8 cellular contexts compared by ENCODE assay signal in the genomic region with DNA sequence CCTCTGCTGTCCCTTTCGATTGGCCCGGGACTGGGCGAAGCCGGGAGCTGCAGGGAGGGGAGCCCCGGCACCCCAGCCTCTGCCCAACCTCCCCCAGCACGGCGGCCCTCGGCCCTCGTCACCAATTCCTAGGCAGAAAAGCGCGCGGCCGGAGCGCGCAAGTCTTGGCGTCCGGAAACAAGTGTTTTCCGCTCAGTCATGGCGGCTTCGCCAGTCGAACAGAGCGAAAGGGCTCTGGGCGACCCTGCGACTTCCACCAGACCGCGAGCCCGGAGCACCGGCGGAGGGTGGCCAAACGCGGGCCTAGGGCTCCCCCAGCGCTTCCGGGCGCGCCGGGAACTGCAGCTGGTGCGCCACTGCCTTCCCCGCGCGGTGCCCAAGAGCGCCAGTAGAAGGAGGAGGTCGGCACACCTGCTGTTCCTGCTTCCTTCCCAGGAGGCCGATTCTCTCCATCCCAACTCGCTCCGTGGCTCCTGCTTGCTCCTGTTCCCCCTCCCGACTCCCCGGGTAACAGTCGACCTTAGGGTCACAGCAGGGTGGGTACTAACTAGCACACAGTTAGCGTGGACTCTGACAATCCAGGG.
DNase-seq lines count a peak whose midpoint lies in the region; ATAC-seq and TF ChIP-seq lines count a peak whose summit lies in the region.

No MANE protein-coding gene starts in this region.

- peaks cover 13 to 19% (median 15%) of the 10 kb centered on the region in 3 donors for H3K4me1 ChIP-seq in skeletal muscle tissue (ENCODE audit: control insufficient read depth in 3 of 3, insufficient read depth in 3 of 3, low read length in 3 of 3)

- H3K4me1 Mint-ChIP-seq in activated T-cell treated with anti-CD3 and anti-CD28 coated beads, Interleukin-2, amount 50 U/mL, for 72 hours (ENCODE audit: low read depth), result no peaks in the 10 kb centered on the region
- peaks cover 1% of the 10 kb centered on the region for H3K4me1 Mint-ChIP-seq in activated T-cell treated with anti-CD3 and anti-CD28 coated beads, Interleukin-2, amount 50 U/mL, for 24 hours (ENCODE audit: low read depth)
- peaks cover 19% of the 10 kb centered on the region for H3K4me1 Mint-ChIP-seq in brain

- H3K27me3 ChIP-seq in skeletal muscle tissue (ENCODE audit: control insufficient read depth in 3 of 3, insufficient read depth in 3 of 3, low read length in 3 of 3), result peaks cover 18 to 41% (median 23%) of the 10 kb centered on the region in 3 donors

- H3K27me3 Mint-ChIP-seq in activated T-cell treated with anti-CD3 and anti-CD28 coated beads, Interleukin-2, amount 50 U/mL, for 72 hours (ENCODE audit: low read depth), result peaks cover 10% of the 10 kb centered on the region
- H3K27me3 Mint-ChIP-seq in activated T-cell treated with anti-CD3 and anti-CD28 coated beads, Interleukin-2, amount 50 U/mL, for 24 hours, result peaks cover 34% of the 10 kb centered on the region
- peaks cover 37% of the 10 kb centered on the region for H3K27me3 Mint-ChIP-seq in brain

- no peaks in the 10 kb centered on the region for H3K36me3 ChIP-seq in skeletal muscle tissue (ENCODE audit: control insufficient read depth in 3 of 3, insufficient read depth in 3 of 3, low read length in 3 of 3)

- no peak overlapping the region for H3K27ac Mint-ChIP-seq in activated T-cell treated with anti-CD3 and anti-CD28 coated beads, Interleukin-2, amount 50 U/mL, for 72 hours
- H3K27ac Mint-ChIP-seq in activated T-cell treated with anti-CD3 and anti-CD28 coated beads, Interleukin-2, amount 50 U/mL, for 24 hours, result no peak overlapping the region
- H3K27ac Mint-ChIP-seq in brain, result peak overlapping the region in 4 of 5 experiments; percentile 25 to 67 (median 50)

- peaks cover 2 to 3% of the 10 kb centered on the region in 2 donors for H3K36me3 Mint-ChIP-seq in activated T-cell treated with anti-CD3 and anti-CD28 coated beads, Interleukin-2, amount 50 U/mL, for 72 hours (ENCODE audit: insufficient read depth in 2 of 2)
- no peaks in the 10 kb centered on the region for H3K36me3 Mint-ChIP-seq in activated T-cell treated with anti-CD3 and anti-CD28 coated beads, Interleukin-2, amount 50 U/mL, for 24 hours (ENCODE audit: low read depth)
- no peaks in the 10 kb centered on the region for H3K36me3 Mint-ChIP-seq in brain

- peak; percentile 13 to 28 for DNase-seq in activated T-cell treated with anti-CD3 and anti-CD28 coated beads, Interleukin-2, amount 50 U/mL, for 72 hours
- DNase-seq in activated T-cell treated with anti-CD3 and anti-CD28 coated beads, Interleukin-2, amount 50 U/mL, for 24 hours, result no peak
- DNase-seq in NCI-H2227 treated with DMSO at 0.1 percent for 48 hours (lab: John Stamatoyannopoulos, UW) (peak; percentile 16), iPS-NIHi7 (ENCODE audit: extremely low spot score) (peak; percentile 82), cortex of kidney (lab: John Stamatoyannopoulos, UW) (no peak)

- H3K9ac ChIP-seq in skeletal muscle tissue (ENCODE audit: low read depth in 1 of 3, low read length in 3 of 3), result peak overlapping the region in 1 of 3 donors; percentile 70

- no peak overlapping the region for H3K27ac ChIP-seq in skeletal muscle tissue (ENCODE audit: low read depth, low read length)

- H3K4me3 ChIP-seq in skeletal muscle tissue (ENCODE audit: low read length in 3 of 3), result peak overlapping the region; percentile 64 to 71 (median 65)

- H3K4me3 Mint-ChIP-seq in activated T-cell treated with anti-CD3 and anti-CD28 coated beads, Interleukin-2, amount 50 U/mL, for 72 hours, result peak overlapping the region; percentile 45 to 62
- no peak overlapping the region for H3K4me3 Mint-ChIP-seq in activated T-cell treated with anti-CD3 and anti-CD28 coated beads, Interleukin-2, amount 50 U/mL, for 24 hours
- H3K4me3 Mint-ChIP-seq in brain, result peak overlapping the region in 1 of 5 experiments; percentile 90

- no peaks in the 10 kb centered on the region for H3K9me3 ChIP-seq in skeletal muscle tissue (ENCODE audit: control insufficient read depth in 3 of 3, low read length in 3 of 3)

- TF ChIP-seq CTCF in brain (conservative IDR thresholded peaks at IDR 0.05), result peak; percentile 87 to 96

- peaks cover 0 to 3% of the 10 kb centered on the region in 2 donors for H3K9me3 Mint-ChIP-seq in activated T-cell treated with anti-CD3 and anti-CD28 coated beads, Interleukin-2, amount 50 U/mL, for 72 hours
- H3K9me3 Mint-ChIP-seq in activated T-cell treated with anti-CD3 and anti-CD28 coated beads, Interleukin-2, amount 50 U/mL, for 24 hours, result peaks cover 2% of the 10 kb centered on the region
- no peaks in the 10 kb centered on the region for H3K9me3 Mint-ChIP-seq in brain

- ATAC-seq in activated T-cell treated with anti-CD3 and anti-CD28 coated beads, Interleukin-2, amount 50 U/mL, for 72 hours (replicated peaks in 1 of 2), result peak; percentile 49 to 81
- ATAC-seq in HG02970 (IDR thresholded peaks at IDR 0.05; ENCODE audit: low FRiP score, unreplicated experiment), result peak; percentile 86

Comparison
In these comparisons a context has a peak if more than half of its experiments do, and no peak if none do; other contexts are left out.
1. DNase-seq: peak in activated T-cell treated with anti-CD3 and anti-CD28 coated beads, Interleukin-2, amount 50 U/mL, for 72 hours (2 of 2), NCI-H2227 treated with DMSO at 0.1 percent for 48 hours (single experiment) and iPS-NIHi7 (single experiment); none in activated T-cell treated with anti-CD3 and anti-CD28 coated beads, Interleukin-2, amount 50 U/mL, for 24 hours (single experiment) and cortex of kidney (single experiment).
2. H3K27ac Mint-ChIP-seq: peak in brain (4 of 5); none in activated T-cell treated with anti-CD3 and anti-CD28 coated beads, Interleukin-2, amount 50 U/mL, for 72 hours (single experiment) and activated T-cell treated with anti-CD3 and anti-CD28 coated beads, Interleukin-2, amount 50 U/mL, for 24 hours (single experiment).